17 cellular contexts compared by ENCODE assay signal in genomic region chr20:48236485-48237055, GRCh38.
A peak's percentile ranks its signal among the peaks of the same experiment; 100 is the strongest.
DNase-seq lines count a peak whose midpoint lies in the region; TF ChIP-seq lines count a peak whose summit lies in the region.
"Had no signal": no experiment of that assay in that cellular context is flagged by ENCODE, and none has a peak within 500 bp of the region (broad histone marks: within the 10 kb centered on the region; RNA-seq: fewer than 3 reads in every experiment).

No MANE protein-coding gene starts in this region.

- H3K4ac ChIP-seq in mesendoderm (ENCODE audit: low read depth, low read length), result no peak overlapping the region

- H3K9me3 Mint-ChIP-seq in activated naive CD8-positive, alpha-beta T cell treated with anti-CD3 and anti-CD28 coated beads for 36 hours, result peaks cover 11% of the 10 kb centered on the region

- TF ChIP-seq POLR2A in uterus (IDR thresholded peaks at IDR 0.05), result no peak

- H3K9ac ChIP-seq in mesendoderm (ENCODE audit: low read length), result no peak overlapping the region

- H3K79me2 ChIP-seq in mesendoderm (ENCODE audit: control insufficient read depth, insufficient read depth, low read length), result no peaks in the 10 kb centered on the region

- H3K4me2 ChIP-seq in mesendoderm (ENCODE audit: low read length), result no peak overlapping the region

- no peak overlapping the region for H4K5ac ChIP-seq in mesendoderm (ENCODE audit: low read length)

- no peaks in the 10 kb centered on the region for H3K27me3 Mint-ChIP-seq in activated naive CD8-positive, alpha-beta T cell treated with anti-CD3 and anti-CD28 coated beads for 36 hours

- H3K27ac ChIP-seq in mesendoderm (ENCODE audit: low read depth, low read length) (no peak overlapping the region), uterus (peak overlapping the region; percentile 45 to 74)
- H3K27ac ChIP-seq: C4-2B, SJCRH30 had no signal

- no peaks in the 10 kb centered on the region for H3K9me3 ChIP-seq in uterus

- H3K4me1 Mint-ChIP-seq in activated naive CD8-positive, alpha-beta T cell treated with anti-CD3 and anti-CD28 coated beads for 36 hours, result no peaks in the 10 kb centered on the region

- in situ Hi-C loops in G401 (cut with HindIII; ENCODE audit: low sequenced_read_pairs), result no loop called here

- no peaks in the 10 kb centered on the region for H3K27me3 ChIP-seq in mesendoderm (ENCODE audit: insufficient read depth, low read length, poor library complexity)
- H3K27me3 ChIP-seq in uterus, result no peaks in the 10 kb centered on the region
- H3K27me3 ChIP-seq: SJCRH30 had no signal

- no peak for TF ChIP-seq CTCF in uterus (IDR thresholded peaks at IDR 0.05)

- H3K4me1 ChIP-seq in mesendoderm (ENCODE audit: control insufficient read depth, low read depth, low read length) (no peaks in the 10 kb centered on the region), uterus (peaks cover 0 to 12% of the 10 kb centered on the region in 2 donors)
- H3K4me1 ChIP-seq: SJCRH30 had no signal

- H3K18ac ChIP-seq in mesendoderm (ENCODE audit: low read length), result no peak overlapping the region

- H3K36me3 Mint-ChIP-seq in activated naive CD8-positive, alpha-beta T cell treated with anti-CD3 and anti-CD28 coated beads for 36 hours, result no peaks in the 10 kb centered on the region

- DNase-seq in NK-92 treated with Interleukin-12 subunit alpha and Interleukin-12 subunit beta, amount 100 ng/mL, for 24 hours (lab: John Stamatoyannopoulos, UW), result peak; percentile 29
- DNase-seq in NK-92 (lab: John Stamatoyannopoulos, UW; ENCODE audit: unreplicated experiment), result no peak
- peak; percentile 4 for DNase-seq in activated naive CD8-positive, alpha-beta T cell treated with anti-CD3 and anti-CD28 coated beads for 36 hours
- peak; percentile 59 for DNase-seq in mesendoderm
- peak; percentile 36 to 77 for DNase-seq in uterus
- DNase-seq in activated T-cell treated with anti-CD3 and anti-CD28 coated beads for 4 hours, result no peak
- DNase-seq in G401 (ENCODE audit: low spot score), result no peak
- DNase-seq in anterior cingulate cortex (lab: John Stamatoyannopoulos, UW), result no peak
- DNase-seq: DMS153, GOT3, HFFc6, KBM-7, NCI-H1092, NCI-H2107, NCI-H510A treated with DMSO at 0.1 percent for 48 hours, SJCRH30 had no signal

- H3K27ac Mint-ChIP-seq in activated naive CD8-positive, alpha-beta T cell treated with anti-CD3 and anti-CD28 coated beads for 36 hours, result no peak overlapping the region
- H3K27ac Mint-ChIP-seq: HFFc6 had no signal

- no CpG with 5 or more reads among the region's 6 CpGs for WGBS in mesendoderm (ENCODE audit: extremely low coverage, insufficient coverage, low lambda C conversion rate)

- H2BK15ac ChIP-seq in mesendoderm (replicated peaks; ENCODE audit: low read depth), result no peak overlapping the region

- no peak overlapping the region for H4K8ac ChIP-seq in mesendoderm (ENCODE audit: low read depth, low read length)

- no peak overlapping the region for H3K56ac ChIP-seq in mesendoderm (ENCODE audit: low read length)

- no peaks in the 10 kb centered on the region for H3K79me1 ChIP-seq in mesendoderm (ENCODE audit: low read length)

- no peak overlapping the region for H2BK120ac ChIP-seq in mesendoderm (ENCODE audit: low read depth, low read length)

- no peak overlapping the region for H2AK5ac ChIP-seq in mesendoderm (ENCODE audit: low read length)

- no peak overlapping the region for H2BK5ac ChIP-seq in mesendoderm (ENCODE audit: low read length)

- H3K4me3 ChIP-seq in mesendoderm (ENCODE audit: low read length) (no peak overlapping the region), uterus (no peak overlapping the region)
- H3K4me3 ChIP-seq: SJCRH30 had no signal

- no peak overlapping the region for H3K4me3 Mint-ChIP-seq in activated naive CD8-positive, alpha-beta T cell treated with anti-CD3 and anti-CD28 coated beads for 36 hours
- H3K4me3 Mint-ChIP-seq: HFFc6 had no signal

- H3K36me3 ChIP-seq in mesendoderm (ENCODE audit: control insufficient read depth, insufficient read depth, low read length) (no peaks in the 10 kb centered on the region), uterus (no peaks in the 10 kb centered on the region)
- H3K36me3 ChIP-seq: SJCRH30 had no signal

- no peak overlapping the region for H3K23ac ChIP-seq in mesendoderm (ENCODE audit: low read length)

- intact Hi-C loops in uterus (cut with DNase I; ENCODE audit: low total_unique reads), result no loop called here

Comparison
In these comparisons a context has a peak if more than half of its experiments do, and no peak if none do; other contexts are left out.
1. DNase-seq: peak in NK-92 treated with Interleukin-12 subunit alpha and Interleukin-12 subunit beta, amount 100 ng/mL, for 24 hours (single experiment), activated naive CD8-positive, alpha-beta T cell treated with anti-CD3 and anti-CD28 coated beads for 36 hours (single experiment), mesendoderm (single experiment) and uterus (2 of 2); none in NK-92 (single experiment), activated T-cell treated with anti-CD3 and anti-CD28 coated beads for 4 hours (single experiment), G401 (single experiment) and anterior cingulate cortex (0 of 58).